ENCODE assay signal across 2 cellular contexts in genomic region chr12:2631613-2632350, GRCh38.
TF ChIP-seq lines count a peak whose summit lies in the region.

No MANE protein-coding gene starts in this region.

TF ChIP-seq in liver, 16 proteins besides CTCF, POLR2A, EP300 and RAD21:
- TF ChIP-seq NR2F2 (IDR thresholded peaks at IDR 0.05), result peak; percentile 98
- no peak for TF ChIP-seq JUND (IDR thresholded peaks at IDR 0.05)
- TF ChIP-seq REST (IDR thresholded peaks at IDR 0.05), result peak; percentile 56
- TF ChIP-seq GABPA (IDR thresholded peaks at IDR 0.05 in 1 of 2, conservative IDR thresholded peaks at IDR 0.05 in 1 of 2), result no peak
- peak in 1 of 2 donors; percentile 45 for TF ChIP-seq RXRA (IDR thresholded peaks at IDR 0.05)
- TF ChIP-seq SP1 (IDR thresholded peaks at IDR 0.05), result peak; percentile 60
- no peak for TF ChIP-seq EGR1 (IDR thresholded peaks at IDR 0.05; ENCODE audit: low read depth in 2 of 2)
- TF ChIP-seq YY1 (IDR thresholded peaks at IDR 0.05), result no peak
TF ChIP-seq in liver: peak in this region for 4.

TF ChIP-seq in HepG2, 621 proteins besides CTCF, POLR2A, EP300 and RAD21:
- TF ChIP-seq ZNF746 (CRISPR knock-in tag; IDR thresholded peaks at IDR 0.05), result no peak
- TF ChIP-seq ZKSCAN5 (CRISPR knock-in tag; IDR thresholded peaks at IDR 0.05), result no peak
- no peak for TF ChIP-seq MAX (IDR thresholded peaks at IDR 0.05)
- TF ChIP-seq NONO (IDR thresholded peaks at IDR 0.05), result no peak
- no peak for TF ChIP-seq NONO (CRISPR knock-in tag; conservative IDR thresholded peaks at IDR 0.05)
- no peak for TF ChIP-seq ZSCAN31 (CRISPR knock-in tag; IDR thresholded peaks at IDR 0.05; ENCODE audit: low read depth)
- TF ChIP-seq TIGD3 (CRISPR knock-in tag; IDR thresholded peaks at IDR 0.05; ENCODE audit: borderline replicate concordance), result no peak
- no peak for TF ChIP-seq FOXJ3 (CRISPR knock-in tag; IDR thresholded peaks at IDR 0.05; ENCODE audit: borderline replicate concordance)
- TF ChIP-seq RARA (CRISPR knock-in tag; IDR thresholded peaks at IDR 0.05), result no peak
- TF ChIP-seq XRCC5 (optimal IDR thresholded peaks at IDR 0.05; ENCODE audit: low read length), result no peak
- no peak for TF ChIP-seq ZNF672 (CRISPR knock-in tag; IDR thresholded peaks at IDR 0.05)
- no peak for TF ChIP-seq ASH2L (IDR thresholded peaks at IDR 0.05; ENCODE audit: insufficient read length, low read depth, low read length)
- no peak for TF ChIP-seq NPAS2 (CRISPR knock-in tag; IDR thresholded peaks at IDR 0.05; ENCODE audit: borderline replicate concordance)
- no peak for TF ChIP-seq GTF3A (CRISPR knock-in tag; conservative IDR thresholded peaks at IDR 0.05)
- no peak for TF ChIP-seq ZXDC (CRISPR knock-in tag; IDR thresholded peaks at IDR 0.05)
- no peak for TF ChIP-seq ZNF407 (CRISPR knock-in tag; IDR thresholded peaks at IDR 0.05; ENCODE audit: not compliant biosample characterization)
